ENCODE assay signal across 14 cellular contexts in genomic region chr6:98827295-98828159, GRCh38. TPM values are rescaled to one million over a fixed set of nuclear protein-coding genes. Genes with fewer than 3 reads are reported as not detected.
DNase-seq lines count a peak whose midpoint lies in the region; ATAC-seq, FAIRE-seq and TF ChIP-seq lines count a peak whose summit lies in the region.
"Had no signal": no experiment of that assay in that cellular context is flagged by ENCODE, and none has a peak within 500 bp of the region (broad histone marks: within the 10 kb centered on the region; RNA-seq: fewer than 3 reads in every experiment).

No MANE protein-coding gene starts in this region.

- H3K9me3 Mint-ChIP-seq in brain, result no peaks in the 10 kb centered on the region

- peak in 1 of 2 donors; percentile 23 for ATAC-seq in right cardiac atrium
- ATAC-seq in HepG2, result peak; percentile 41

- peaks cover 64% of the 10 kb centered on the region for H3K27me3 Mint-ChIP-seq in brain

- TF ChIP-seq CTCF in right atrium auricular region (IDR thresholded peaks at IDR 0.05) (no peak), brain (conservative IDR thresholded peaks at IDR 0.05) (no peak), HepG2 (CRISPR knock-in tag; IDR thresholded peaks at IDR 0.05) (no peak), MM.1S (IDR thresholded peaks at IDR 0.05; ENCODE audit: low read length) (no peak)

- peak overlapping the region; percentile 94 to 100 (median 96) for H3K27ac Mint-ChIP-seq in brain

- no peaks in the 10 kb centered on the region for H3K9me3 ChIP-seq in right cardiac atrium (ENCODE audit: control insufficient read depth, low read length)
- H3K9me3 ChIP-seq in right atrium auricular region, result no peaks in the 10 kb centered on the region
- no peaks in the 10 kb centered on the region for H3K9me3 ChIP-seq in HepG2 (ENCODE audit: low read length)
- H3K9me3 ChIP-seq in MM.1S (replicated peaks; ENCODE audit: insufficient read depth, low read length), result no peaks in the 10 kb centered on the region
- H3K9me3 ChIP-seq: heart left ventricle had no signal

- no peak for TF ChIP-seq RAD21 in HepG2 (CRISPR knock-in tag; IDR thresholded peaks at IDR 0.05)

- H3K4me3 Mint-ChIP-seq in brain, result peak overlapping the region; percentile 79 to 92 (median 90)

- CTCF ChIA-PET in HepG2 (lab: Yijun Ruan, JAX; ENCODE audit: low intra/inter-chr PET ratio, low total read pairs), result no interaction called here

- no peaks in the 10 kb centered on the region for H3K36me3 Mint-ChIP-seq in brain

- H3K4me2 ChIP-seq in HepG2 (ENCODE audit: low read depth, low read length), result no peak overlapping the region
- H3K4me2 ChIP-seq in MM.1S (ENCODE audit: low read depth, low read length), result no peak overlapping the region

- BruUV-seq in HepG2 (replicated peaks; lab: Mats Ljungman, UMichigan), result no TSS peak

- H2AFZ ChIP-seq in HepG2 (ENCODE audit: low read length), result no peak overlapping the region
- no peak overlapping the region for H2AFZ ChIP-seq in MM.1S (ENCODE audit: low read length)

- H3K36me3 ChIP-seq in right atrium auricular region, result no peaks in the 10 kb centered on the region
- no peaks in the 10 kb centered on the region for H3K36me3 ChIP-seq in HepG2 (replicated peaks in 1 of 2; ENCODE audit: control insufficient read depth in 1 of 2, insufficient read depth in 2 of 2, low read length in 2 of 2)
- no peaks in the 10 kb centered on the region for H3K36me3 ChIP-seq in MM.1S (replicated peaks; ENCODE audit: insufficient read depth, low read length)
- H3K36me3 ChIP-seq: heart left ventricle had no signal

- in situ Hi-C loops in HepG2 (cut with HindIII; ENCODE audit: extremely low pct_ligation_motif_present, low pct_unique_long_range_greater_than_20kb), result loop anchor here (25.0 kb wide), 5 partner anchors 285 to 1765 kb away; no protein-coding TSS in a partner anchor

- H3K79me2 ChIP-seq in HepG2 (ENCODE audit: insufficient read depth, low read length) (no peaks in the 10 kb centered on the region), MM.1S (ENCODE audit: low read length) (no peaks in the 10 kb centered on the region)

- POLR2A ChIA-PET in HepG2 (lab: Yijun Ruan, JAX), result no interaction called here

- peaks cover 87% of the 10 kb centered on the region for H3K4me1 Mint-ChIP-seq in brain

- H3K9me2 ChIP-seq in MM.1S (replicated peaks; ENCODE audit: insufficient read depth, low read length), result no peaks in the 10 kb centered on the region

- H4K20me1 ChIP-seq in HepG2 (ENCODE audit: insufficient read depth, low read length) (no peaks in the 10 kb centered on the region), MM.1S (ENCODE audit: insufficient read depth, low read length) (no peaks in the 10 kb centered on the region)

- H3K27ac ChIP-seq in right cardiac atrium (ENCODE audit: low read length), result no peak overlapping the region
- no peak overlapping the region for H3K27ac ChIP-seq in right atrium auricular region
- no peak overlapping the region for H3K27ac ChIP-seq in HepG2 (ENCODE audit: extremely low read length, insufficient read depth, low read length)
- no peak overlapping the region for H3K27ac ChIP-seq in MM.1S (ENCODE audit: low read length)
- H3K27ac ChIP-seq: heart left ventricle had no signal

- H3K4me1 ChIP-seq in right cardiac atrium (ENCODE audit: control insufficient read depth, insufficient read depth, low read length) (peaks cover 4% of the 10 kb centered on the region), right atrium auricular region (peaks cover 0 to 46% of the 10 kb centered on the region in 2 donors), HepG2 (ENCODE audit: insufficient read depth, low read length) (no peaks in the 10 kb centered on the region), MM.1S (ENCODE audit: low read length) (no peaks in the 10 kb centered on the region)

- 8% methylated on average over 44 of the region's 44 CpGs for WGBS in right cardiac atrium
- WGBS in HepG2 (ENCODE audit: low lambda C conversion rate), result 13% methylated on average over 30 of the region's 44 CpGs

- no peak overlapping the region for H3K9ac ChIP-seq in HepG2 (ENCODE audit: insufficient read depth, low read depth, low read length)
- no peak overlapping the region for H3K9ac ChIP-seq in MM.1S (ENCODE audit: low read length)

- DNase-seq in right cardiac atrium (no peak), right atrium auricular region (ENCODE audit: low spot score) (no peak), HepG2 (ENCODE audit: low spot score) (no peak), H4 (ENCODE audit: low spot score) (no peak), MM.1S (no peak), dedifferentiated amniotic fluid mesenchymal stem cell (ENCODE audit: extremely low spot score) (no peak)
- DNase-seq in activated CD4-positive, alpha-beta T cell treated with anti-CD3 and anti-CD28 coated beads, Interleukin-2, amount 50 U/mL, for 48 hours, result no peak
- DNase-seq: activated CD4-positive, CD25-positive, alpha-beta regulatory T cell treated with anti-CD3 and anti-CD28 coated beads, Interleukin-2, amount 50 U/mL, for 72 hours; activated gamma-delta T cell treated with Interleukin-2 at 50 U/mL for 16 hours; AML-193; heart left ventricle; SIG-M5; stimulated activated CD4-positive, alpha-beta T cell treated with anti-CD3 and anti-CD28 coated beads, Interleukin-12 subunit alpha, Interleukin-12 subunit beta, amount 100 ng/mL, for 4 hours had no signal

- H3F3A ChIP-seq in MM.1S (ENCODE audit: insufficient read depth, low read length), result no peaks in the 10 kb centered on the region

- H3K4me3 ChIP-seq in right cardiac atrium (ENCODE audit: low read length) (peak overlapping the region; percentile 16), right atrium auricular region (no peak overlapping the region), HepG2 (replicated peaks in 1 of 3; ENCODE audit: insufficient read depth in 1 of 3, low read depth in 2 of 3, low read length in 3 of 3) (no peak overlapping the region), MM.1S (ENCODE audit: low read length) (no peak overlapping the region)
- H3K4me3 ChIP-seq: heart left ventricle had no signal

- no peak for TF ChIP-seq POLR2A in HepG2 (IDR thresholded peaks at IDR 0.05; ENCODE audit: insufficient read depth in 1 of 2, low read depth in 2 of 2, low read length in 2 of 2)

- H3K27me3 ChIP-seq in right cardiac atrium (ENCODE audit: control insufficient read depth, insufficient read depth) (no peaks in the 10 kb centered on the region), right atrium auricular region (peaks cover 82 to 83% of the 10 kb centered on the region in 2 donors), HepG2 (ENCODE audit: control insufficient read depth in 1 of 2, insufficient read depth in 2 of 2, low read length in 2 of 2) (peaks cover 7 to 80% of the 10 kb centered on the region in 2 experiments; a peak in 4 of 5 replicates), MM.1S (replicated peaks; ENCODE audit: insufficient read depth, low read length) (no peaks in the 10 kb centered on the region)

- intact Hi-C loops in right cardiac atrium (cut with DNase I) (no loop called here), HepG2 (cut with micrococcal nuclease; ENCODE audit: unreplicated experiment) (no loop called here)

- FAIRE-seq in HepG2 (lab: Jason Lieb, UNC), result no peak

- TF ChIP-seq EP300 in HepG2 (IDR thresholded peaks at IDR 0.05; ENCODE audit: low read depth in 2 of 2, low read length in 2 of 2) (no peak), HepG2 (CRISPR knock-in tag; IDR thresholded peaks at IDR 0.05; ENCODE audit: borderline replicate concordance) (no peak)

TF ChIP-seq in HepG2, 621 proteins besides CTCF, POLR2A, EP300 and RAD21:
- TF ChIP-seq HNRNPLL (IDR thresholded peaks at IDR 0.05; ENCODE audit: low read depth, low read length, poor library complexity, severe bottlenecking) (no peak), ZNF274 (CRISPR knock-in tag; IDR thresholded peaks at IDR 0.05) (no peak), EZH2 (conservative IDR thresholded peaks at IDR 0.05; ENCODE audit: low read depth, low read length) (0 out of 2 replicates have a peak, but pooled peaks have one; percentile 52)

RNA-seq across cellular contexts. Expression of gene POU3F2, which starts 6.8 kb away (rescaled TPM):
- total RNA-seq in right cardiac atrium (not detected), right atrium auricular region (not detected), HepG2 (2016; rRNA removed; fragmentation: Illumina TruSeq; extraction: Trizol) (not detected in 2 replicates)
- polyA plus RNA-seq in right cardiac atrium (0.05 TPM), brain (ENCODE audit: insufficient read depth, low read depth, low replicate concordance) (9.1 TPM), HepG2 (2011; rRNA removed) (not detected in 2 replicates)
- total RNA-seq in HepG2 (2016; cell fraction: cytosol; rRNA removed; fragmentation: Illumina TruSeq; extraction: Trizol; ENCODE audit: low read depth), result not detected in 2 replicates
- not detected in 2 replicates for total RNA-seq in HepG2 (2016; cell fraction: insoluble cytoplasmic fraction; rRNA removed; fragmentation: Illumina TruSeq; extraction: Trizol)
- not detected in 2 replicates for total RNA-seq in HepG2 (2016; cell fraction: membrane; rRNA removed; fragmentation: Illumina TruSeq; extraction: Trizol)
- not detected in 2 replicates for total RNA-seq in HepG2 (2016; cell fraction: nucleus; rRNA removed; fragmentation: Illumina TruSeq; extraction: Trizol)
- not detected in 2 replicates for polyA plus RNA-seq in HepG2 (2011; cell fraction: cytosol; rRNA removed)
- not detected in 2 replicates for polyA plus RNA-seq in HepG2 (2011; cell fraction: nucleus; rRNA removed)
- polyA plus RNA-seq in HepG2 (2012), result not detected in 2 replicates
- not detected in 2 replicates for polyA plus RNA-seq in HepG2 (2016; cell fraction: cytosol; fragmentation: Illumina TruSeq; extraction: Trizol; ENCODE audit: low read depth)
- not detected in 2 replicates for polyA plus RNA-seq in HepG2 (2016; cell fraction: insoluble cytoplasmic fraction; fragmentation: Illumina TruSeq; extraction: Trizol; ENCODE audit: low read depth)
- polyA plus RNA-seq in HepG2 (2016; cell fraction: membrane; fragmentation: Illumina TruSeq; extraction: Trizol; ENCODE audit: low read depth), result not detected in 2 replicates
- not detected in 2 replicates for polyA plus RNA-seq in HepG2 (2016; cell fraction: nucleus; fragmentation: Illumina TruSeq; extraction: Trizol; ENCODE audit: insufficient read depth, low read depth)
- 0.26 TPM in 1 of 2 replicates, not detected in the other for polyA minus RNA-seq in HepG2 (2011; rRNA and poly(A)+ RNA removed; ENCODE audit: low replicate concordance)
- not detected in 2 replicates for polyA minus RNA-seq in HepG2 (2011; cell fraction: cytosol; rRNA and poly(A)+ RNA removed)
- polyA minus RNA-seq in HepG2 (2011; cell fraction: nucleus; rRNA and poly(A)+ RNA removed), result not detected in 2 replicates
- total RNA-seq in H4 (2014; rRNA removed; shearing (Covaris generic)), result 0.10 and 0.14 TPM in 2 replicates
- total RNA-seq: heart left ventricle had no signal
